Comparison of ENCODE assay signal across 8 cellular contexts in the genomic region with DNA sequence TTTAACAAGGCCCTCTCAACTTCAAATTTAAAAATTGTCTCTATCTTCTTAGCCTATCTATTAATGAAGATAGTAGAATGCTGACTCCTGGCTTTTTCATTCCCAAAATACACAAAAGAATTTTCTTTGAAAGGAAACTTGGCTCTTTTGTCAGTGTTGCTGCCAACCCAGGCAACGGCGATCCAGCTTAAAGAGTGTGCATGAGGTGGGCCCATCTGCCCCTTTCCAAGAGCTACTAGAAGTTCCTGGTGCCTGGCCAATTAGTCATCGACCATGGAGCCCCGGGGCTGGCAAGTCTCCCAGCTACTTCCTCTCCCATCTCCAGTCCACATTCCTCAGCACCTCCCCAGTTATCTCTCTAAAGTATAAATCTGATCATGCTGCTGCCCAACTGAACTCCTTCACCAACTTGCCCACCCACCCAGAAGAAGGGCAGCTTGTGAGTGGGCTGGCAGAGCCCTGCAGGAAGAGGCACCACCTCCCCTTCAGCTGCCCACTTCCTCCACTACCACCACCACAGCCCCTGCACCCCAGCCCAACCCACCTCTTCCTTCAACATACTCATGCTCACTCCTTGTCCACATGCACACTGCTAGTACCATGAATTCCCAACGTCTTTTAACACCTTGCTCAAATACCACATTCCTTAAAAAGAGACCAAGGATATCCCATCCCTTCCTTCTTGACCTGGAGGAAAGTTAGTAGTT.
DNase-seq lines count a peak whose midpoint lies in the region; ATAC-seq, FAIRE-seq and TF ChIP-seq lines count a peak whose summit lies in the region.

No MANE protein-coding gene starts in this region.

- peak overlapping the region; percentile 82 for H4K8ac ChIP-seq in mesenchymal stem cell (ENCODE audit: low read length)

- no peaks in the 10 kb centered on the region; a peak in 1 of 22 replicates for H3K9me3 ChIP-seq in BLaER1 treated with 17β-estradiol and CSF1 and Interleukin-3, amounts not matched to agents 10 nM and 100 nM (replicated peaks in 1 of 11)
- no peaks in the 10 kb centered on the region for H3K9me3 ChIP-seq in KOPT-K1 (ENCODE audit: insufficient read depth, low read length, poor library complexity, severe bottlenecking)
- H3K9me3 ChIP-seq in mesenchymal stem cell (ENCODE audit: control insufficient read depth, low read length), result no peaks in the 10 kb centered on the region

- H3K4me1 ChIP-seq in BLaER1 treated with 17β-estradiol and CSF1 and Interleukin-3, amounts not matched to agents 10 nM and 100 nM, result peaks cover 8 to 25% (median 12%) of the 10 kb centered on the region in 10 experiments; a peak in 18 of 20 replicates
- peaks cover 2% of the 10 kb centered on the region for H3K4me1 ChIP-seq in mesenchymal stem cell (ENCODE audit: control insufficient read depth, insufficient read depth, low read depth, low read length)

- no peak for FAIRE-seq in GM19239 (lab: Jason Lieb, UNC)

- peak overlapping the region; percentile 70 to 91 for H3K18ac ChIP-seq in mesenchymal stem cell (ENCODE audit: low read depth in 1 of 2, low read length in 2 of 2)

- no peak overlapping the region for H2AFZ ChIP-seq in mesenchymal stem cell (ENCODE audit: low read depth, low read length)

- H2BK12ac ChIP-seq in mesenchymal stem cell (ENCODE audit: low read length in 2 of 2), result peak overlapping the region in 1 of 2 experiments; percentile 96

- peak overlapping the region; percentile 97 for H2BK15ac ChIP-seq in mesenchymal stem cell (ENCODE audit: low read depth, poor library complexity, severe bottlenecking)

- peaks cover 5% of the 10 kb centered on the region for H3K9me3 Mint-ChIP-seq in type B pancreatic cell

- no peak overlapping the region for H3K27ac Mint-ChIP-seq in type B pancreatic cell

- peak overlapping the region; percentile 93 for H4K91ac ChIP-seq in mesenchymal stem cell (ENCODE audit: low read length)

- no peaks in the 10 kb centered on the region for H3K79me1 ChIP-seq in mesenchymal stem cell (replicated peaks; ENCODE audit: low read length, poor library complexity, severe bottlenecking)

- no peak overlapping the region for H3K4me3 Mint-ChIP-seq in type B pancreatic cell

- peaks cover 0 to 22% (median 7%) of the 10 kb centered on the region in 11 experiments; a peak in 4 of 22 replicates for H3K36me3 ChIP-seq in BLaER1 treated with 17β-estradiol and CSF1 and Interleukin-3, amounts not matched to agents 10 nM and 100 nM
- no peaks in the 10 kb centered on the region; the same call in 1 of the 2 replicates for H3K36me3 ChIP-seq in KOPT-K1 (ENCODE audit: insufficient read depth, low read length)
- H3K36me3 ChIP-seq in mesenchymal stem cell (ENCODE audit: control insufficient read depth in 1 of 2, insufficient read depth in 2 of 2, low read depth in 1 of 2, low read length in 2 of 2), result no peaks in the 10 kb centered on the region

- H3K36me3 Mint-ChIP-seq in type B pancreatic cell, result no peaks in the 10 kb centered on the region

- H3K4me1 Mint-ChIP-seq in type B pancreatic cell (ENCODE audit: unreplicated experiment), result no peaks in the 10 kb centered on the region

- no peak overlapping the region for H2BK5ac ChIP-seq in mesenchymal stem cell (ENCODE audit: low read depth, low read length, poor library complexity, severe bottlenecking)

- DNase-seq in cardiac fibroblast (ENCODE audit: low read depth in 2 of 2), result peak; percentile 91 to 95
- DNase-seq in mesenchymal stem cell, result peak; percentile 91
- DNase-seq in NCI-H748 (lab: John Stamatoyannopoulos, UW; ENCODE audit: unreplicated experiment), result no peak
- no peak for DNase-seq in type B pancreatic cell (ENCODE audit: extremely low spot score, unreplicated experiment)
- DNase-seq in GM19239 (ENCODE audit: insufficient read length, low spot score), result no peak

- TF ChIP-seq CTCF in cardiac fibroblast (IDR thresholded peaks at IDR 0.05; ENCODE audit: low read depth, low read length) (no peak), type B pancreatic cell (conservative IDR thresholded peaks at IDR 0.05) (no peak)

- peak overlapping the region; percentile 18 to 60 (median 43); a peak in 19 of 22 replicates for H3K4me2 ChIP-seq in BLaER1 treated with 17β-estradiol and CSF1 and Interleukin-3, amounts not matched to agents 10 nM and 100 nM
- H3K4me2 ChIP-seq in mesenchymal stem cell (ENCODE audit: low read length, poor library complexity, severe bottlenecking), result peak overlapping the region; percentile 34

- peak overlapping the region in 1 of 2 experiments; percentile 96 for H3K14ac ChIP-seq in mesenchymal stem cell (ENCODE audit: low read length in 2 of 2)

- no peak overlapping the region for H2AK5ac ChIP-seq in mesenchymal stem cell (ENCODE audit: low read length, severe bottlenecking)

- no peak overlapping the region for H2BK120ac ChIP-seq in mesenchymal stem cell (ENCODE audit: low read depth, low read length)

- H3K4ac ChIP-seq in mesenchymal stem cell (ENCODE audit: low read depth in 1 of 2, low read length in 2 of 2), result no peak overlapping the region

- H4K20me1 ChIP-seq in BLaER1 treated with 17β-estradiol and CSF1 and Interleukin-3, amounts not matched to agents 10 nM and 100 nM, result peaks cover 0 to 33% (median 10%) of the 10 kb centered on the region in 11 experiments; a peak in 11 of 22 replicates

- H3K27ac ChIP-seq in BLaER1 treated with 17β-estradiol and CSF1 and Interleukin-3, amounts not matched to agents 10 nM and 100 nM, result no peak overlapping the region
- H3K27ac ChIP-seq in KOPT-K1 (ENCODE audit: low read depth, low read length, poor library complexity, severe bottlenecking) (peak overlapping the region; percentile 31), mesenchymal stem cell (ENCODE audit: low read length, poor library complexity, severe bottlenecking) (peak overlapping the region; percentile 67)

- H3K4me3 ChIP-seq in BLaER1 treated with 17β-estradiol and CSF1 and Interleukin-3, amounts not matched to agents 10 nM and 100 nM, result no peak overlapping the region
- H3K4me3 ChIP-seq in cardiac fibroblast (replicated peaks in 1 of 2; ENCODE audit: low read depth in 2 of 2, low read length in 2 of 2) (no peak overlapping the region), mesenchymal stem cell (ENCODE audit: insufficient read depth in 1 of 2, low read depth in 1 of 2, low read length in 2 of 2) (no peak overlapping the region)

- ATAC-seq in GM19463 (IDR thresholded peaks at IDR 0.05; ENCODE audit: unreplicated experiment), result no peak

- no peak overlapping the region for H3K23ac ChIP-seq in mesenchymal stem cell (ENCODE audit: low read length in 2 of 2)

- H3K27me3 ChIP-seq in BLaER1 treated with 17β-estradiol and CSF1 and Interleukin-3, amounts not matched to agents 10 nM and 100 nM, result no peaks in the 10 kb centered on the region
- H3K27me3 ChIP-seq in mesenchymal stem cell (ENCODE audit: control insufficient read depth in 1 of 2, insufficient read depth in 1 of 2, low read length in 2 of 2), result no peaks in the 10 kb centered on the region

- no peak overlapping the region for H3K9ac ChIP-seq in BLaER1 treated with 17β-estradiol and CSF1 and Interleukin-3, amounts not matched to agents 10 nM and 100 nM
- H3K9ac ChIP-seq in mesenchymal stem cell (ENCODE audit: low read length), result no peak overlapping the region

- H3K27me3 Mint-ChIP-seq in type B pancreatic cell, result no peaks in the 10 kb centered on the region

- 4% methylated on average over 5 of the region's 5 CpGs for WGBS in mesenchymal stem cell

Comparison
In these comparisons a context has a peak if more than half of its experiments do, and no peak if none do; other contexts are left out.
1. H3K27ac ChIP-seq: peak in KOPT-K1 (single experiment) and mesenchymal stem cell (single experiment); none in BLaER1 treated with 17β-estradiol and CSF1 and Interleukin-3, amounts not matched to agents 10 nM and 100 nM (0 of 11).
2. DNase-seq: peak in cardiac fibroblast (2 of 2) and mesenchymal stem cell (single experiment); none in NCI-H748 (single experiment), type B pancreatic cell (single experiment) and GM19239 (single experiment).